ENCODE assay signal across 1 cellular context in genomic region chr17:10224592-10225195, GRCh38.
TF ChIP-seq lines count a peak whose summit lies in the region.

No MANE protein-coding gene starts in this region.

TF ChIP-seq in IMR-90, 13 proteins besides CTCF, POLR2A, EP300 and RAD21 (continued from another document):
- TF ChIP-seq, protein P1, sequence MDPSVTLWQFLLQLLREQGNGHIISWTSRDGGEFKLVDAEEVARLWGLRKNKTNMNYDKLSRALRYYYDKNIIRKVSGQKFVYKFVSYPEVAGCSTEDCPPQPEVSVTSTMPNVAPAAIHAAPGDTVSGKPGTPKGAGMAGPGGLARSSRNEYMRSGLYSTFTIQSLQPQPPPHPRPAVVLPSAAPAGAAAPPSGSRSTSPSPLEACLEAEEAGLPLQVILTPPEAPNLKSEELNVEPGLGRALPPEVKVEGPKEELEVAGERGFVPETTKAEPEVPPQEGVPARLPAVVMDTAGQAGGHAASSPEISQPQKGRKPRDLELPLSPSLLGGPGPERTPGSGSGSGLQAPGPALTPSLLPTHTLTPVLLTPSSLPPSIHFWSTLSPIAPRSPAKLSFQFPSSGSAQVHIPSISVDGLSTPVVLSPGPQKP (IDR thresholded peaks at IDR 0.05; ENCODE audit: borderline replicate concordance, low read depth, low read length) = no peak
- TF ChIP-seq MAFK (IDR thresholded peaks at IDR 0.05; ENCODE audit: low read depth, low read length) (no peak), CHD1 (IDR thresholded peaks at IDR 0.05; ENCODE audit: low read depth, low read length) (no peak)
